23 cellular contexts compared by ENCODE assay signal in the genomic region with DNA sequence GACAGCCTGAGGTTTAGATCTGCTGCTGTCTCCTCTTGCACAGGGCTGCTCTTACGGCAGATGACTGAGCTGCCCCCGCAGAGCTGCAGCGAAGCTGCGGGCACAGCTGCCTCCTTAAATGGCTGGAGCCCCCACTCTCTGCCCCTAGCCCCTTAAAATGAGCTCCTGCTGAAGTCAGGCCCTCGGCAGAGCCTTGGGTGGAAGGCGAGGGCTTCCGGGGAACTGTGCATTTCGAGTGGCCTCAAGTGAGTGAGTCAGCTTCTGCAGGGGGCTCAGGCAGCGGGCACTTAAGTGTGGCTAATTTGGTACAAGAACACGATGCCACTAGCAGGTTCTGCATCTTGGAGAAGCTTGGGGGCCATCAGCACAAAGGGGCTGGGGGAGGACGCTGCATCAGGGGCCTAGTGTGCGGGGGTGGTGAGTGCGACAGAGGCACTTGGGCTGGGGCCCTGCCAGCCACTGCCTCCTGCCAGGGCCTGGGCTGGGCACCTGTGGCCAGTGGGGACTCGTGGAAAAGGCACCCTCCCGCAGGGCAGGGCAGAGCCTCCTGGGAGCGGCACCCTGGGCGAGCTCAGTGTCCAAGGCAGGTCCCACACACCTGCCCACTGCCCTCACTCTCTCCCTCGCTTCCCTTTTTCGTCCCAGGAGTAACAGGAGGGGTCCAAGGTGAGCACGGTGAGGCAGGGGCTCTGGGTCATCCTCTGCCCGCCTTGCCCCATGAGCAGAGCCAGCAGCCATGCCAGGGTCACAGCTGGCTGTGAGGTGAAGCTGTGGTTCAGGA. TPM values are rescaled to one million over a fixed set of nuclear protein-coding genes. Genes with fewer than 3 reads are reported as not detected.
DNase-seq lines count a peak whose midpoint lies in the region; ATAC-seq and TF ChIP-seq lines count a peak whose summit lies in the region.
"Had no signal": no experiment of that assay in that cellular context is flagged by ENCODE, and none has a peak within 500 bp of the region (broad histone marks: within the 10 kb centered on the region; RNA-seq: fewer than 3 reads in every experiment).

No MANE protein-coding gene starts in this region.

- H3K27me3 ChIP-seq in OCI-LY1 (ENCODE audit: insufficient read depth, low read length) (no peaks in the 10 kb centered on the region), mesenchymal stem cell (ENCODE audit: control insufficient read depth in 1 of 2, insufficient read depth in 1 of 2, low read length in 2 of 2) (peaks cover 23 to 53% of the 10 kb centered on the region in 2 experiments), uterus (no peaks in the 10 kb centered on the region)

- peak overlapping the region in 1 of 2 experiments; percentile 58 for H3K18ac ChIP-seq in mesenchymal stem cell (ENCODE audit: low read depth in 1 of 2, low read length in 2 of 2)

- H3K9ac ChIP-seq in OCI-LY1 (ENCODE audit: low read length) (no peak overlapping the region; the same call in 1 of the 2 replicates), mesenchymal stem cell (ENCODE audit: low read length) (no peak overlapping the region)

- no peaks in the 10 kb centered on the region for H3K36me3 ChIP-seq in OCI-LY1 (ENCODE audit: insufficient read depth, low read length)
- no peaks in the 10 kb centered on the region for H3K36me3 ChIP-seq in mesenchymal stem cell (ENCODE audit: control insufficient read depth in 1 of 2, insufficient read depth in 2 of 2, low read depth in 1 of 2, low read length in 2 of 2)
- H3K36me3 ChIP-seq in uterus: no peaks in the 10 kb centered on the region
- H3K36me3 ChIP-seq: HAP-1 had no signal

- ATAC-seq in left cardiac atrium: no peak
- no peak for ATAC-seq in Right ventricle myocardium superior (ENCODE audit: poor library complexity)
- ATAC-seq: effector memory CD8-positive, alpha-beta T cell; stimulated activated naive CD8-positive, alpha-beta T cell treated with anti-CD3 and anti-CD28 coated beads, Interleukin-15, amount 100 ng/mL, for 72 hours had no signal

- H3K4me3 ChIP-seq in OCI-LY1 (ENCODE audit: low read depth, low read length, poor library complexity, severe bottlenecking): no peak overlapping the region
- H3K4me3 ChIP-seq in mesenchymal stem cell (ENCODE audit: insufficient read depth in 1 of 2, low read depth in 1 of 2, low read length in 2 of 2): no peak overlapping the region
- no peak overlapping the region for H3K4me3 ChIP-seq in uterus
- H3K4me3 ChIP-seq: HAP-1, SK-N-MC had no signal

- peak overlapping the region in 1 of 2 experiments; percentile 80 for H2BK12ac ChIP-seq in mesenchymal stem cell (ENCODE audit: low read length in 2 of 2)

- 76% methylated on average over 19 of the region's 21 CpGs for WGBS in mesenchymal stem cell

- no peaks in the 10 kb centered on the region for H4K20me1 ChIP-seq in OCI-LY1 (ENCODE audit: insufficient read depth, low read length)

- peaks cover 38% of the 10 kb centered on the region for H3K4me1 ChIP-seq in OCI-LY1 (ENCODE audit: insufficient read depth, low read length, severe bottlenecking)
- no peaks in the 10 kb centered on the region for H3K4me1 ChIP-seq in mesenchymal stem cell (ENCODE audit: control insufficient read depth, insufficient read depth, low read depth, low read length)
- peaks cover 0 to 8% of the 10 kb centered on the region in 2 donors for H3K4me1 ChIP-seq in uterus
- H3K4me1 ChIP-seq: HAP-1 had no signal

- no peak overlapping the region for H3K4me2 ChIP-seq in OCI-LY1 (ENCODE audit: low read length)
- H3K4me2 ChIP-seq in mesenchymal stem cell (ENCODE audit: low read length, poor library complexity, severe bottlenecking): no peak overlapping the region

- no peaks in the 10 kb centered on the region for H3K79me2 ChIP-seq in OCI-LY1 (ENCODE audit: insufficient read depth, low read length)

- no peak overlapping the region for H2AFZ ChIP-seq in OCI-LY1 (ENCODE audit: low read length)
- H2AFZ ChIP-seq in mesenchymal stem cell (ENCODE audit: low read depth, low read length): no peak overlapping the region

- DNase-seq in left cardiac atrium (peak; percentile 8), Right ventricle myocardium superior (no peak), mesenchymal stem cell (peak; percentile 51), uterus (peak; percentile 6 to 8), NCI-H226 (no peak), SHP77 (lab: John Stamatoyannopoulos, UW) (no peak), nucleus accumbens (lab: John Stamatoyannopoulos, UW) (no peak)
- DNase-seq: amygdala; effector memory CD8-positive, alpha-beta T cell; midbrain; NCI-H2029; stimulated activated CD4-positive, alpha-beta T cell treated with anti-CD3 and anti-CD28 coated beads, Interleukin-1b, Interleukin-23, amount 100 ng/mL, for 48 hours; stimulated activated naive CD8-positive, alpha-beta T cell treated with anti-CD3 and anti-CD28 coated beads, Interleukin-15, amount 100 ng/mL, for 72 hours; T1000 had no signal

- no peaks in the 10 kb centered on the region for H3F3A ChIP-seq in OCI-LY1 (ENCODE audit: insufficient read depth, low read length)

- H3K9me3 ChIP-seq in OCI-LY1 (ENCODE audit: low read length) (no peaks in the 10 kb centered on the region), mesenchymal stem cell (ENCODE audit: control insufficient read depth, low read length) (no peaks in the 10 kb centered on the region), uterus (no peaks in the 10 kb centered on the region)
- H3K9me3 ChIP-seq: HAP-1 had no signal

- peak overlapping the region; percentile 12 for H2BK15ac ChIP-seq in mesenchymal stem cell (ENCODE audit: low read depth, poor library complexity, severe bottlenecking)

- peak overlapping the region; percentile 30 to 71 for H3K4ac ChIP-seq in mesenchymal stem cell (ENCODE audit: low read depth in 1 of 2, low read length in 2 of 2)

- H2AK5ac ChIP-seq in mesenchymal stem cell (ENCODE audit: low read length, severe bottlenecking): no peak overlapping the region

- H4K8ac ChIP-seq in mesenchymal stem cell (ENCODE audit: low read length): no peak overlapping the region

- H3K14ac ChIP-seq in mesenchymal stem cell (ENCODE audit: low read length in 2 of 2): peak overlapping the region in 1 of 2 experiments; percentile 0

- H3K23ac ChIP-seq in mesenchymal stem cell (ENCODE audit: low read length in 2 of 2): no peak overlapping the region

- H2BK5ac ChIP-seq in mesenchymal stem cell (ENCODE audit: low read depth, low read length, poor library complexity, severe bottlenecking): no peak overlapping the region

- no peak for TF ChIP-seq CTCF in OCI-LY1 (IDR thresholded peaks at IDR 0.05; ENCODE audit: low read length)
- no peak for TF ChIP-seq CTCF in uterus (IDR thresholded peaks at IDR 0.05)

- H3K79me1 ChIP-seq in mesenchymal stem cell (replicated peaks; ENCODE audit: low read length, poor library complexity, severe bottlenecking): no peaks in the 10 kb centered on the region

- no peak for TF ChIP-seq POLR2A in uterus (IDR thresholded peaks at IDR 0.05)

- intact Hi-C loops in left cardiac atrium (cut with DNase I) (no loop called here), Right ventricle myocardium superior (cut with DNase I) (no loop called here), uterus (cut with DNase I; ENCODE audit: low total_unique reads) (no loop called here)

- H3K9me2 ChIP-seq in OCI-LY1 (ENCODE audit: low read depth, low read length): no peaks in the 10 kb centered on the region

- peak overlapping the region; percentile 55 for H4K91ac ChIP-seq in mesenchymal stem cell (ENCODE audit: low read length)

- peak overlapping the region; percentile 57 for H3K27ac ChIP-seq in OCI-LY1 (ENCODE audit: low read depth, low read length, poor library complexity, severe bottlenecking)
- H3K27ac ChIP-seq in mesenchymal stem cell (ENCODE audit: low read length, poor library complexity, severe bottlenecking): no peak overlapping the region
- no peak overlapping the region for H3K27ac ChIP-seq in uterus
- H3K27ac ChIP-seq: SK-N-MC had no signal

- H2BK120ac ChIP-seq in mesenchymal stem cell (ENCODE audit: low read depth, low read length): no peak overlapping the region

RNA-seq across cellular contexts. Expression of a gene that starts 28.8 kb away (rescaled TPM):
- 100 to 1,000 TPM; 307 to 456 TPM for total RNA-seq in left cardiac atrium
- total RNA-seq in Right ventricle myocardium superior: 351 TPM
- not detected for polyA plus RNA-seq in mesenchymal stem cell (2013, experiment 1 of 2)
- polyA plus RNA-seq in mesenchymal stem cell (2013, experiment 2 of 2): not detected
- 10 to 100 TPM in 1 of 4 donors, under 1 TPM in 1, not detected in 2; under 0.01 to 47.1 TPM for total RNA-seq in uterus
- total RNA-seq: cerebellum, fibroblast of lung, G401, kidney epithelial cell, renal cortical epithelial cell, urinary bladder had no signal
- polyA plus RNA-seq: fibroblast of lung, urinary bladder had no signal

RNA-seq across cellular contexts. Expression of a gene that starts 57.3 kb away (rescaled TPM):
- total RNA-seq in left cardiac atrium: 10 to 100 TPM; 16.0 to 20.3 TPM
- total RNA-seq in Right ventricle myocardium superior: 17.5 TPM
- 15.8 TPM for polyA plus RNA-seq in mesenchymal stem cell (2013, experiment 1 of 2)
- 15.4 TPM for polyA plus RNA-seq in mesenchymal stem cell (2013, experiment 2 of 2)
- 10 to 100 TPM in 2 of 4 donors, 1 to 10 TPM in 2; 2.9 to 30.5 (median 14.2) TPM for total RNA-seq in uterus

Comparison
In these comparisons a context has a peak if more than half of its experiments do, and no peak if none do; other contexts are left out.
1. DNase-seq: peak in left cardiac atrium (single experiment), mesenchymal stem cell (single experiment) and uterus (2 of 2); none in Right ventricle myocardium superior (single experiment), NCI-H226 (single experiment), SHP77 (0 of 2) and nucleus accumbens (0 of 56).